In genomic region chr17:75228305-75228704, GRCh38 we compare ENCODE assay signal across 11 cellular contexts. TPM values are rescaled to one million over a fixed set of nuclear protein-coding genes. Genes with fewer than 3 reads are reported as not detected.
DNase-seq lines count a peak whose midpoint lies in the region; ATAC-seq lines count a peak whose summit lies in the region.
"Had no signal": no experiment of that assay in that cellular context is flagged by ENCODE, and none has a peak within 500 bp of the region (broad histone marks: within the 10 kb centered on the region; RNA-seq: fewer than 3 reads in every experiment).

No MANE protein-coding gene starts in this region.

- no peak overlapping the region for H3K4me3 ChIP-seq in thymus (ENCODE audit: low read length)
- H3K4me3 ChIP-seq: tibial artery had no signal

- POLR2A ChIA-PET in activated CD4-positive, alpha-beta T cell treated with anti-CD3 and anti-CD28 coated beads, Interleukin-2, amount 10 ng/mL, durations not matched to agents 7 days and 5 days (lab: Charles Lee), result no interaction called here

- no peaks in the 10 kb centered on the region for H3K9me3 ChIP-seq in thymus (ENCODE audit: control insufficient read depth)
- H3K9me3 ChIP-seq: tibial artery had no signal

- WGBS in thymus, result 91% methylated on average over 2 of the region's 2 CpGs

- ATAC-seq in left colon (peak; percentile 68), GM18909 (IDR thresholded peaks at IDR 0.05; ENCODE audit: poor library complexity, unreplicated experiment) (no peak)

- no peak overlapping the region for H3K4me3 Mint-ChIP-seq in activated CD4-positive, alpha-beta T cell treated with anti-CD3 and anti-CD28 coated beads, Interleukin-2, amount 10 ng/mL, durations not matched to agents 7 days and 5 days

- H3K27ac Mint-ChIP-seq in activated CD4-positive, alpha-beta T cell treated with anti-CD3 and anti-CD28 coated beads, Interleukin-2, amount 10 ng/mL, durations not matched to agents 7 days and 5 days, result peak overlapping the region; percentile 3

- no peaks in the 10 kb centered on the region for H3K27me3 Mint-ChIP-seq in activated CD4-positive, alpha-beta T cell treated with anti-CD3 and anti-CD28 coated beads, Interleukin-2, amount 10 ng/mL, durations not matched to agents 7 days and 5 days

- no peak for DNase-seq in activated CD4-positive, alpha-beta T cell treated with anti-CD3 and anti-CD28 coated beads, Interleukin-2, amount 10 ng/mL, durations not matched to agents 7 days and 5 days
- DNase-seq in activated CD4-positive, alpha-beta T cell treated with anti-CD3 and anti-CD28 coated beads for 1 hour, result no peak
- DNase-seq in left colon, result no peak
- no peak for DNase-seq in middle frontal gyrus (ENCODE audit: extremely low spot score, low spot score)
- DNase-seq: 8988T; activated CD4-positive, alpha-beta T cell treated with anti-CD3 and anti-CD28 coated beads, Interleukin-2, amount 50 U/mL, for 1 hour; NCI-H2081; SHP77 had no signal

- intact Hi-C loops in left colon (cut with DNase I, micrococcal nuclease), result no loop called here

- H3K4me1 ChIP-seq in thymus (ENCODE audit: control insufficient read depth, insufficient read depth, low read length), result no peaks in the 10 kb centered on the region
- H3K4me1 ChIP-seq: tibial artery had no signal

- H3K36me3 ChIP-seq in thymus (ENCODE audit: control insufficient read depth, insufficient read depth), result peaks cover 72% of the 10 kb centered on the region

- peaks cover 33% of the 10 kb centered on the region for H3K36me3 Mint-ChIP-seq in activated CD4-positive, alpha-beta T cell treated with anti-CD3 and anti-CD28 coated beads, Interleukin-2, amount 10 ng/mL, durations not matched to agents 7 days and 5 days (ENCODE audit: low read depth)

- H3K9me3 Mint-ChIP-seq in activated CD4-positive, alpha-beta T cell treated with anti-CD3 and anti-CD28 coated beads, Interleukin-2, amount 10 ng/mL, durations not matched to agents 7 days and 5 days, result no peaks in the 10 kb centered on the region

- H3K4me1 Mint-ChIP-seq in activated CD4-positive, alpha-beta T cell treated with anti-CD3 and anti-CD28 coated beads, Interleukin-2, amount 10 ng/mL, durations not matched to agents 7 days and 5 days, result no peaks in the 10 kb centered on the region

- CTCF ChIA-PET in activated CD4-positive, alpha-beta T cell treated with anti-CD3 and anti-CD28 coated beads, Interleukin-2, amount 10 ng/mL, durations not matched to agents 7 days and 5 days (lab: Charles Lee), result interaction anchor here (0.6 to 1.9 kb wide), 6 partner anchors 12 to 220 kb away, joined by 3 to 11 read pairs (median 3); no protein-coding TSS in a partner anchor

- no peaks in the 10 kb centered on the region for H3K27me3 ChIP-seq in thymus (ENCODE audit: control insufficient read depth, insufficient read depth)
- H3K27me3 ChIP-seq: tibial artery had no signal

- H3K27ac ChIP-seq in thymus (ENCODE audit: low read depth), result peak overlapping the region; percentile 26
- H3K27ac ChIP-seq: tibial artery had no signal

RNA-seq across cellular contexts. Expression of gene NUP85, which starts 22.8 kb away (rescaled TPM):
- total RNA-seq in activated CD4-positive, alpha-beta T cell treated with anti-CD3 and anti-CD28 coated beads, Interleukin-2, amount 10 ng/mL, durations not matched to agents 7 days and 5 days, result 100 to 1,000 TPM; 140 to 172 TPM
- 10 to 100 TPM; 43.9 to 56.3 TPM for total RNA-seq in left colon
- polyA plus RNA-seq in thymus, result 88.3 TPM

RNA-seq across cellular contexts. Expression of gene GGA3, which starts 33.1 kb away (rescaled TPM):
- total RNA-seq in activated CD4-positive, alpha-beta T cell treated with anti-CD3 and anti-CD28 coated beads, Interleukin-2, amount 10 ng/mL, durations not matched to agents 7 days and 5 days, result 10 to 100 TPM; 80.2 to 86.1 TPM
- 10 to 100 TPM; 39.9 to 46.5 TPM for total RNA-seq in left colon
- 33.3 TPM for polyA plus RNA-seq in thymus

RNA-seq across cellular contexts. Expression of gene MRPS7, which starts 33.4 kb away (rescaled TPM):
- 10 to 100 TPM; 35.4 to 38.2 TPM for total RNA-seq in activated CD4-positive, alpha-beta T cell treated with anti-CD3 and anti-CD28 coated beads, Interleukin-2, amount 10 ng/mL, durations not matched to agents 7 days and 5 days
- total RNA-seq in left colon, result 10 to 100 TPM; 48.1 to 66.9 TPM
- 39.1 TPM for polyA plus RNA-seq in thymus

RNA-seq across cellular contexts. Expression of gene MIF4GD, which starts 42.7 kb away (rescaled TPM):
- 10 to 100 TPM; 44.4 to 44.6 TPM for total RNA-seq in activated CD4-positive, alpha-beta T cell treated with anti-CD3 and anti-CD28 coated beads, Interleukin-2, amount 10 ng/mL, durations not matched to agents 7 days and 5 days
- total RNA-seq in left colon, result 10 to 100 TPM; 18.4 to 24.7 TPM
- 37.3 TPM for polyA plus RNA-seq in thymus

RNA-seq across cellular contexts. Expression of gene SUMO2, which starts 45.5 kb away (rescaled TPM):
- 100 to 1,000 TPM; 527 to 642 TPM for total RNA-seq in activated CD4-positive, alpha-beta T cell treated with anti-CD3 and anti-CD28 coated beads, Interleukin-2, amount 10 ng/mL, durations not matched to agents 7 days and 5 days
- 100 to 1,000 TPM; 235 to 254 TPM for total RNA-seq in left colon
- 135 TPM for polyA plus RNA-seq in thymus
